8 cellular contexts compared by ENCODE assay signal in the genomic region with DNA sequence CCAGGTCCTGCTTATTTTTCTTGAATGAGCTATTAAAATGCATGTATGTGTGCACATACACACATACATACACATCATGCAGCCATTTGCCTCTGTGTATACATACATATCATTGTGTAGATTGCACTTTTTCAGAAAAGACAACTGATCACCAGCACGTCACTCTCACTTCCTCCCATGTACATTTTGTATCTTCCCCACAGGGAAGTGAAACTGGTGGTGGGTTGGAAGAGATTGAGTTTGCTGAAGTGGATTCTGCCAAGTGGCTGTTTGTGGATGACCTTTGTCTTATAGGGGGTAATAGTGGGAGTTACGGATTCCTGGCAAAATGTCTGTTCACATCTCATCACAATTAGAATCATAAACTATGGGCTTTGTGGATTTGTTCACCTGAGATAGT.
A peak's percentile ranks its signal among the peaks of the same experiment; 100 is the strongest.
DNase-seq lines count a peak whose midpoint lies in the region; ATAC-seq, FAIRE-seq and TF ChIP-seq lines count a peak whose summit lies in the region.

No MANE protein-coding gene starts in this region.

- H4K20me1 ChIP-seq in astrocyte (ENCODE audit: insufficient read depth, low read length) (no peaks in the 10 kb centered on the region), H9 (ENCODE audit: control insufficient read depth, insufficient read depth, insufficient read length) (no peaks in the 10 kb centered on the region)

- H2BK12ac ChIP-seq in H9 (ENCODE audit: insufficient read length, low read depth, low read length): no peak overlapping the region

- H3K9me3 ChIP-seq in astrocyte (ENCODE audit: insufficient read depth, low read depth, low read length) (no peaks in the 10 kb centered on the region), H9 (ENCODE audit: control insufficient read depth, low read depth, low read length) (no peaks in the 10 kb centered on the region)

- no peak overlapping the region for H3K4me3 Mint-ChIP-seq in activated T-cell treated with anti-CD3 and anti-CD28 coated beads, Interleukin-2, amount 50 U/mL, for 4 hours
- no peak overlapping the region for H3K4me3 Mint-ChIP-seq in astrocyte (ENCODE audit: unreplicated experiment)
- H3K4me3 Mint-ChIP-seq in type B pancreatic cell: no peak overlapping the region
- H3K4me3 Mint-ChIP-seq in H9: no peak overlapping the region

- H3K36me3 ChIP-seq in astrocyte (ENCODE audit: insufficient read depth, low read length): no peaks in the 10 kb centered on the region

- H2AFZ ChIP-seq in astrocyte (ENCODE audit: low read depth, low read length): no peak overlapping the region
- no peak overlapping the region for H2AFZ ChIP-seq in H9 (ENCODE audit: low read length)

- H3K4me1 ChIP-seq in astrocyte (ENCODE audit: insufficient read depth, low read length) (peaks cover 3% of the 10 kb centered on the region), H9 (ENCODE audit: insufficient read depth, low read length) (peaks cover 3% of the 10 kb centered on the region; the same call in 1 of the 2 replicates)

- H3K79me2 ChIP-seq in astrocyte (ENCODE audit: insufficient read depth, low read length): no peaks in the 10 kb centered on the region
- no peaks in the 10 kb centered on the region for H3K79me2 ChIP-seq in H9 (ENCODE audit: insufficient read depth, low read length)

- no peaks in the 10 kb centered on the region for H3K36me3 Mint-ChIP-seq in activated T-cell treated with anti-CD3 and anti-CD28 coated beads, Interleukin-2, amount 50 U/mL, for 4 hours (ENCODE audit: insufficient read depth)
- no peaks in the 10 kb centered on the region for H3K36me3 Mint-ChIP-seq in astrocyte (ENCODE audit: low read depth, unreplicated experiment)
- no peaks in the 10 kb centered on the region for H3K36me3 Mint-ChIP-seq in type B pancreatic cell
- H3K36me3 Mint-ChIP-seq in H9 (ENCODE audit: insufficient read depth in 1 of 3, low read depth in 3 of 3): no peaks in the 10 kb centered on the region

- no peaks in the 10 kb centered on the region for H3K9me3 Mint-ChIP-seq in activated T-cell treated with anti-CD3 and anti-CD28 coated beads, Interleukin-2, amount 50 U/mL, for 4 hours
- H3K9me3 Mint-ChIP-seq in astrocyte (ENCODE audit: unreplicated experiment): no peaks in the 10 kb centered on the region
- H3K9me3 Mint-ChIP-seq in type B pancreatic cell: no peaks in the 10 kb centered on the region
- no peaks in the 10 kb centered on the region for H3K9me3 Mint-ChIP-seq in H9

- H3K27ac ChIP-seq in astrocyte (ENCODE audit: low read depth, low read length) (no peak overlapping the region), H9 (ENCODE audit: insufficient read length, low read depth, low read length) (no peak overlapping the region)

- no peak overlapping the region for H2BK20ac ChIP-seq in H9 (ENCODE audit: low read depth, low read length, poor library complexity, severe bottlenecking)

- H3K56ac ChIP-seq in H9 (ENCODE audit: insufficient read length, low read depth, low read length): no peak overlapping the region

- no peak overlapping the region for H4K91ac ChIP-seq in H9 (ENCODE audit: insufficient read length, low read depth, low read length)

- no peak overlapping the region for H2AK5ac ChIP-seq in H9 (ENCODE audit: insufficient read length, low read length)

- no peak for TF ChIP-seq CTCF in astrocyte (IDR thresholded peaks at IDR 0.05; ENCODE audit: insufficient read depth, low read depth, low read length)
- no peak for TF ChIP-seq CTCF in type B pancreatic cell (conservative IDR thresholded peaks at IDR 0.05)
- no peak for TF ChIP-seq CTCF in H9 (conservative IDR thresholded peaks at IDR 0.05)

- H3K4me2 ChIP-seq in astrocyte (ENCODE audit: low read length): no peak overlapping the region
- H3K4me2 ChIP-seq in H9 (ENCODE audit: insufficient read depth, insufficient read length, low read length): no peak overlapping the region

- H3T11ph ChIP-seq in H9 (ENCODE audit: low read length): no peak overlapping the region

- H4K8ac ChIP-seq in H9 (replicated peaks; ENCODE audit: insufficient read length, low read depth, low read length): no peak overlapping the region

- WGBS in H9 (ENCODE audit: extremely low coverage, insufficient read length, low lambda C conversion rate): no CpG with 5 or more reads among the region's 2 CpGs

- no peak overlapping the region for H3K14ac ChIP-seq in H9 (ENCODE audit: insufficient read depth, low read length)

- H4K5ac ChIP-seq in H9 (ENCODE audit: insufficient read length, low read depth, low read length): no peak overlapping the region

- no peaks in the 10 kb centered on the region for H3K23me2 ChIP-seq in H9 (ENCODE audit: insufficient read length, low read depth, low read length, poor library complexity, severe bottlenecking)

- no peak overlapping the region for H3K4ac ChIP-seq in H9 (ENCODE audit: low read depth, low read length)

- H3K27ac Mint-ChIP-seq in astrocyte (ENCODE audit: unreplicated experiment): no peak overlapping the region
- H3K27ac Mint-ChIP-seq in type B pancreatic cell: peak overlapping the region; percentile 27
- no peak overlapping the region for H3K27ac Mint-ChIP-seq in H9

- no peak overlapping the region for H2BK15ac ChIP-seq in H9 (ENCODE audit: low read depth, low read length)

- DNase-seq in activated T-cell treated with anti-CD3 and anti-CD28 coated beads, Interleukin-2, amount 50 U/mL, for 4 hours: no peak
- DNase-seq in activated T-cell treated with anti-CD3 and anti-CD28 coated beads, Interleukin-2, amount 50 U/mL, for 48 hours: no peak
- no peak for DNase-seq in astrocyte (ENCODE audit: low read depth)
- no peak for DNase-seq in type B pancreatic cell (ENCODE audit: extremely low spot score, unreplicated experiment)
- no peak for DNase-seq in H9
- no peak for DNase-seq in kidney glomerular epithelial cell (lab: John Stamatoyannopoulos, UW)
- no peak for DNase-seq in HK-2 (ENCODE audit: unreplicated experiment)

- no peak overlapping the region for H2BK120ac ChIP-seq in H9 (ENCODE audit: low read depth, low read length, poor library complexity, severe bottlenecking)

- H2BK5ac ChIP-seq in H9 (ENCODE audit: insufficient read length, low read length): no peak overlapping the region

- no peaks in the 10 kb centered on the region for H3K79me1 ChIP-seq in H9 (ENCODE audit: insufficient read depth, low read depth, low read length, poor library complexity, severe bottlenecking)

- H3K23ac ChIP-seq in H9 (ENCODE audit: insufficient read length, low read depth, low read length): no peak overlapping the region

- no peaks in the 10 kb centered on the region for H3K27me3 Mint-ChIP-seq in activated T-cell treated with anti-CD3 and anti-CD28 coated beads, Interleukin-2, amount 50 U/mL, for 4 hours (ENCODE audit: low read depth)
- H3K27me3 Mint-ChIP-seq in astrocyte (ENCODE audit: low read depth, unreplicated experiment) (no peaks in the 10 kb centered on the region), type B pancreatic cell (no peaks in the 10 kb centered on the region), H9 (ENCODE audit: low read depth) (0 out of 2 replicates have a peak, but pooled peaks cover 2% of the 10 kb centered on the region)

- no peak overlapping the region for H3K4me3 ChIP-seq in astrocyte (ENCODE audit: insufficient read depth, low read depth, low read length)

- H3K27me3 ChIP-seq in astrocyte (ENCODE audit: insufficient read depth, low read length): no peaks in the 10 kb centered on the region
- H3K27me3 ChIP-seq in H9 (ENCODE audit: insufficient read depth, low read length): no peaks in the 10 kb centered on the region

- FAIRE-seq in astrocyte (lab: Jason Lieb, UNC): peak; percentile 37

- H3K9ac ChIP-seq in astrocyte (ENCODE audit: low read length) (no peak overlapping the region), H9 (ENCODE audit: extremely low read depth, insufficient read length, low read length) (no peak overlapping the region)

- no peak overlapping the region for H3K18ac ChIP-seq in H9 (ENCODE audit: insufficient read length, low read depth, low read length)

- ATAC-seq in activated T-cell treated with anti-CD3 and anti-CD28 coated beads, Interleukin-2, amount 50 U/mL, for 4 hours: peak; percentile 65 to 79
- ATAC-seq in HG03175 (IDR thresholded peaks at IDR 0.05; ENCODE audit: unreplicated experiment): peak; percentile 84

- peaks cover 51% of the 10 kb centered on the region for H3K4me1 Mint-ChIP-seq in activated T-cell treated with anti-CD3 and anti-CD28 coated beads, Interleukin-2, amount 50 U/mL, for 4 hours (ENCODE audit: low read depth)
- H3K4me1 Mint-ChIP-seq in astrocyte (ENCODE audit: low read depth, unreplicated experiment): peaks cover 10% of the 10 kb centered on the region
- peaks cover 49% of the 10 kb centered on the region for H3K4me1 Mint-ChIP-seq in type B pancreatic cell (ENCODE audit: unreplicated experiment)
- H3K4me1 Mint-ChIP-seq in H9: peaks cover 24 to 25% of the 10 kb centered on the region in 2 experiments
